In genomic region chr7:138460176-138460648, GRCh38 we compare ENCODE assay signal across 8 cellular contexts. TPM values are rescaled to one million over a fixed set of nuclear protein-coding genes. Genes with fewer than 3 reads are reported as not detected.
DNase-seq lines count a peak whose midpoint lies in the region; ATAC-seq and TF ChIP-seq lines count a peak whose summit lies in the region.

Gene TRIM24, plus strand, starts transcription at chr7:138460259. Its CDS starts 290 bp downstream, at chr7:138460549.

- no peaks in the 10 kb centered on the region for H3K27me3 ChIP-seq in iPS DF 6.9 (ENCODE audit: control insufficient read depth, insufficient read depth, low read length)
- H3K27me3 ChIP-seq in smooth muscle cell (ENCODE audit: low read depth), result no peaks in the 10 kb centered on the region

- peaks cover 4% of the 10 kb centered on the region for H3F3A ChIP-seq in smooth muscle cell (ENCODE audit: low read depth)

- H3K4me1 ChIP-seq in iPS DF 6.9 (ENCODE audit: control insufficient read depth, insufficient read depth, low read length) (peaks cover 2% of the 10 kb centered on the region; the same call in 1 of the 2 replicates), smooth muscle cell (ENCODE audit: low read depth) (peaks cover 28% of the 10 kb centered on the region)

- H4K20me1 ChIP-seq in smooth muscle cell (ENCODE audit: low read depth), result peaks cover 41% of the 10 kb centered on the region

- peaks cover 41% of the 10 kb centered on the region for H3K79me2 ChIP-seq in smooth muscle cell (ENCODE audit: low read depth)

- peak within 1 kb of the TSS; percentile 80 for H2AFZ ChIP-seq in smooth muscle cell (ENCODE audit: low read depth)

- WGBS in adipose tissue, 3 donors, result 0 to 1% (median 0%) methylated on average over 35 to 56 of the region's 59 CpGs
- WGBS in iPS DF 6.9 (ENCODE audit: insufficient coverage, insufficient read length), result no CpG with 5 or more reads among the region's 59 CpGs
- WGBS in smooth muscle cell (ENCODE audit: low lambda C conversion rate), result 0% methylated on average over 4 of the region's 59 CpGs

- no peaks in the 10 kb centered on the region for H3K36me3 ChIP-seq in iPS DF 6.9 (ENCODE audit: control insufficient read depth, insufficient read depth, low read length)
- no peaks in the 10 kb centered on the region for H3K36me3 ChIP-seq in smooth muscle cell (ENCODE audit: low read depth)

- H3K4me3 ChIP-seq in iPS DF 6.9 (ENCODE audit: low read length) (peak within 1 kb of the TSS; percentile 58), smooth muscle cell (peak within 1 kb of the TSS; percentile 90)

- TF ChIP-seq CTCF in smooth muscle cell (IDR thresholded peaks at IDR 0.05; ENCODE audit: borderline replicate concordance, insufficient read depth, poor library complexity, severe bottlenecking), result no peak

- peak within 1 kb of the TSS; percentile 95 for H3K4me2 ChIP-seq in smooth muscle cell

- H3K27ac ChIP-seq in adipose tissue (ENCODE audit: low read depth, low read length) (peak within 1 kb of the TSS; percentile 68), iPS DF 6.9 (ENCODE audit: low read length) (no peak within 1 kb of the TSS), smooth muscle cell (ENCODE audit: low read depth) (peak within 1 kb of the TSS; percentile 79)

- peak; percentile 97 for DNase-seq in activated gamma-delta T cell (lab: John Stamatoyannopoulos, UW)
- DNase-seq in activated gamma-delta T cell treated with Interleukin-2 at 50 U/mL for 16 hours, result no peak
- DNase-seq in NCI-H2107 (lab: John Stamatoyannopoulos, UW), result peak; percentile 100
- no peak for DNase-seq in iPS DF 6.9 (ENCODE audit: low read depth, low spot score)
- DNase-seq in smooth muscle cell (lab: John Stamatoyannopoulos, UW; ENCODE audit: unreplicated experiment), result peak; percentile 100
- DNase-seq in middle frontal gyrus (ENCODE audit: extremely low spot score, low spot score), result no peak

- peak within 1 kb of the TSS; percentile 72 for H3K9ac ChIP-seq in smooth muscle cell (ENCODE audit: low read depth)

- ATAC-seq in HG02798 (IDR thresholded peaks at IDR 0.05; ENCODE audit: poor library complexity, unreplicated experiment), result peak; percentile 79

- H3K9me3 ChIP-seq in iPS DF 6.9 (ENCODE audit: control insufficient read depth, insufficient read depth, low read length) (no peaks in the 10 kb centered on the region), smooth muscle cell (replicated peaks; ENCODE audit: low read depth) (no peaks in the 10 kb centered on the region)

RNA-seq across cellular contexts. Expression of gene TRIM24, which starts in this region (rescaled TPM):
- 1 to 10 TPM; 4.3 to 6.9 (median 5.0) TPM for polyA plus RNA-seq in adipose tissue
- total RNA-seq in smooth muscle cell, result 52.1 and 60.7 TPM in 2 replicates
- polyA plus RNA-seq in smooth muscle cell, result 24.9 and 39.9 TPM in 2 replicates

Comparison
In these comparisons a context has a peak if more than half of its experiments do, and no peak if none do; other contexts are left out.
1. DNase-seq: peak in activated gamma-delta T cell (single experiment), NCI-H2107 (single experiment) and smooth muscle cell (single experiment); none in activated gamma-delta T cell treated with Interleukin-2 at 50 U/mL for 16 hours (single experiment), iPS DF 6.9 (single experiment) and middle frontal gyrus (single experiment).